Comparison of ENCODE assay signal across 17 cellular contexts in the genomic region with DNA sequence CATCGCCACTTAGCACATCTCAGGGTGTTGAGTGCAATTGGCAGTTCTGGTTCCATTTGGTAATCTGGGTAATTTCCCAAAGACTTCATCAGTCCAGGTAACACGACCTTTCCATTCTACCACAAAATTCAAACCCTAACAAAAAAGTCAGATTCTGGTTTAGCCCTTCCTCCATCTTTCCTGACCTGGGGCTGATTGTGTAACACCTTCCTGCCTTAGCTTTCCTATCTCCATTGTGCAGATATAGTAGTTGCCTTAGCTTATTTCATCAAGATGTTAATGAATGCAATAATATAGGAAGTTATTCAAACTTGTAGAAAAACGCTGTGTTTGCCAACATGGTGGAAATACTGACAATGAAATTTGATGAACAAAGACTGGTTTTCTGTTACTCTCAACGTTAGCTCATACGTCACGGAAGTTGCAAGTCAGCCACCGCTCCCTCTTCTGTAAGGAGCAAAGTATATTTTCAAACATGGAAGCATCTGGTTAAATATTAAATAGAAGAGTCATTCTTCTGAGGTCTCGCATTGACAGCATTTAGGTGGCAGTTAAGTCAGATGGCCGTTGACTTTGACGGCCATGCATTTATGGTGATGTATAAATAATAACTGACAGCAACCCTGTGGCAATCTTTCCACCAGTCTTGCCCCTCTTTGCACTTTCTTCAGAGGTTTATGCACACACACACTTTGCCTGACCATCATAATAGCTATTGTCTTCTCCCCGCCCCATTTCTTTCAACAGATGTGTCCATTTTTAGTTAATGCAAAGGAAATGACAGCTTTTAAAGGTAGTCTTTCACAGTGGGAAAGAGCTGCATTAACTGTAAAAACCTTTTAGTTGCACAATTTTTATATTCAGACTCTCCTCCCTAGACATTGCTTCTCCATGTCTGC.
DNase-seq lines count a peak whose midpoint lies in the region; ATAC-seq, FAIRE-seq and TF ChIP-seq lines count a peak whose summit lies in the region.
"Had no signal": no experiment of that assay in that cellular context is flagged by ENCODE, and none has a peak within 500 bp of the region (broad histone marks: within the 10 kb centered on the region; RNA-seq: fewer than 3 reads in every experiment).

No MANE protein-coding gene starts in this region.

- no TSS peak for BruUV-seq in PC-9 (replicated peaks; lab: Mats Ljungman, UMichigan)

- ATAC-seq in natural killer cell treated with Interleukin-12 subunit alpha and Interleukin-12 subunit beta and Interleukin-15 and Interleukin-18, amount 100 ng/mL, for 72 hours = no peak
- ATAC-seq in HG02938 (IDR thresholded peaks at IDR 0.05; ENCODE audit: unreplicated experiment) = no peak
- ATAC-seq: A549; CD8-positive, alpha-beta T cell had no signal

- H2AFZ ChIP-seq in PC-9 = no peak overlapping the region

- no peaks in the 10 kb centered on the region for H3F3A ChIP-seq in PC-9 (ENCODE audit: insufficient read depth, low read depth)

- no peak for TF ChIP-seq CTCF in colonic mucosa (IDR thresholded peaks at IDR 0.05)
- no peak for TF ChIP-seq CTCF in PC-9 (conservative IDR thresholded peaks at IDR 0.05)

- POLR2A ChIA-PET in PC-9 (lab: Charles Lee; ENCODE audit: unreplicated experiment) = no interaction called here

- FAIRE-seq in small intestine (lab: Jason Lieb, UNC) = no peak
- FAIRE-seq: A549, D721Med, H1 had no signal

- peak overlapping the region; percentile 17 to 99 (median 94) for H3K27ac Mint-ChIP-seq in immature natural killer cell
- H3K27ac Mint-ChIP-seq in natural killer cell treated with Interleukin-12 subunit alpha and Interleukin-12 subunit beta and Interleukin-15 and Interleukin-18, amount 100 ng/mL, for 72 hours = no peak overlapping the region
- H3K27ac Mint-ChIP-seq: CD8-positive, alpha-beta T cell; IgD-negative memory B cell had no signal

- peaks cover 2 to 37% (median 12%) of the 10 kb centered on the region in 6 donors for H3K9me3 Mint-ChIP-seq in immature natural killer cell
- peaks cover 23% of the 10 kb centered on the region for H3K9me3 Mint-ChIP-seq in natural killer cell treated with Interleukin-12 subunit alpha and Interleukin-12 subunit beta and Interleukin-15 and Interleukin-18, amount 100 ng/mL, for 72 hours

- H3K4me1 ChIP-seq in colonic mucosa (no peaks in the 10 kb centered on the region), small intestine (ENCODE audit: control insufficient read depth in 2 of 2, insufficient read depth in 1 of 2, low read depth in 1 of 2, low read length in 1 of 2) (peaks cover 0 to 9% of the 10 kb centered on the region in 2 donors), PC-9 (replicated peaks; ENCODE audit: insufficient read depth) (no peaks in the 10 kb centered on the region)
- H3K4me1 ChIP-seq: A549, BE2C, HAP-1 had no signal

- peaks cover 0 to 2% (median 1%) of the 10 kb centered on the region in 3 donors for H3K27me3 Mint-ChIP-seq in immature natural killer cell (ENCODE audit: low read depth in 3 of 3)
- no peaks in the 10 kb centered on the region for H3K27me3 Mint-ChIP-seq in natural killer cell treated with Interleukin-12 subunit alpha and Interleukin-12 subunit beta and Interleukin-15 and Interleukin-18, amount 100 ng/mL, for 72 hours
- H3K27me3 Mint-ChIP-seq: IgD-negative memory B cell had no signal

- WGBS in small intestine, 3 donors = 36 to 64% (median 54%) methylated on average over 11 of the region's 11 CpGs

- no peaks in the 10 kb centered on the region for H3K79me2 ChIP-seq in PC-9 (ENCODE audit: low read depth)

- intact Hi-C loops in colonic mucosa (cut with DNase I) (no loop called here), PC-9 (cut with micrococcal nuclease; ENCODE audit: unreplicated experiment) (no loop called here)

- H3K27ac ChIP-seq in colonic mucosa (peak overlapping the region; percentile 41), small intestine (ENCODE audit: low read depth in 1 of 2, low read length in 1 of 2) (peak overlapping the region; percentile 19 to 43), PC-9 (no peak overlapping the region)
- H3K27ac ChIP-seq: A549, C4-2B had no signal

- H3K9me3 ChIP-seq in colonic mucosa (no peaks in the 10 kb centered on the region), small intestine (ENCODE audit: control insufficient read depth, low read depth) (no peaks in the 10 kb centered on the region), PC-9 (ENCODE audit: insufficient read depth, low read depth) (peaks cover 6% of the 10 kb centered on the region; the same call in 1 of the 2 replicates)
- H3K9me3 ChIP-seq: BE2C, HAP-1 had no signal

- H3K36me3 Mint-ChIP-seq in immature natural killer cell = peaks cover 13 to 16% (median 16%) of the 10 kb centered on the region in 3 donors
- peaks cover 45% of the 10 kb centered on the region for H3K36me3 Mint-ChIP-seq in natural killer cell treated with Interleukin-12 subunit alpha and Interleukin-12 subunit beta and Interleukin-15 and Interleukin-18, amount 100 ng/mL, for 72 hours

- DNase-seq in colonic mucosa (peak; percentile 39), immature natural killer cell (no peak), small intestine (peak; percentile 82), PC-9 (no peak), NCI-H524 treated with DMSO at 0.1 percent for 48 hours (lab: John Stamatoyannopoulos, UW) (no peak)
- DNase-seq in natural killer cell treated with Interleukin-12 subunit alpha and Interleukin-12 subunit beta and Interleukin-15 and Interleukin-18, amount 100 ng/mL, for 72 hours (ENCODE audit: low spot score) = no peak
- DNase-seq: BE2C; CD8-positive, alpha-beta T cell; COR-L47; DMS153 had no signal

- CTCF ChIA-PET in PC-9 (lab: Charles Lee) = no interaction called here

- H3K9me2 ChIP-seq in PC-9 (ENCODE audit: insufficient read depth) = no peaks in the 10 kb centered on the region

- H3K9ac ChIP-seq in colonic mucosa (ENCODE audit: low read depth in 2 of 2, low read length in 2 of 2) = no peak overlapping the region

- H3K4me3 ChIP-seq in colonic mucosa = no peak overlapping the region
- H3K4me3 ChIP-seq in small intestine (ENCODE audit: low read depth in 1 of 2, low read length in 2 of 2) = no peak overlapping the region
- no peak overlapping the region for H3K4me3 ChIP-seq in PC-9
- H3K4me3 ChIP-seq: A549, HAP-1 had no signal

- H3K27me3 ChIP-seq in colonic mucosa (no peaks in the 10 kb centered on the region), small intestine (ENCODE audit: control insufficient read depth in 2 of 2, insufficient read depth in 2 of 2, low read length in 2 of 2) (no peaks in the 10 kb centered on the region), PC-9 (ENCODE audit: insufficient read depth, low read depth) (peaks cover 24% of the 10 kb centered on the region)
- H3K27me3 ChIP-seq: BE2C had no signal

- H3K36me3 ChIP-seq in colonic mucosa = no peaks in the 10 kb centered on the region
- no peaks in the 10 kb centered on the region for H3K36me3 ChIP-seq in small intestine (ENCODE audit: control insufficient read depth in 2 of 2, insufficient read depth in 2 of 2, low read length in 2 of 2)
- H3K36me3 ChIP-seq in PC-9 (ENCODE audit: low read depth) = no peaks in the 10 kb centered on the region
- H3K36me3 ChIP-seq: BE2C, HAP-1 had no signal

- no peak overlapping the region for H3K4me2 ChIP-seq in PC-9
- H3K4me2 ChIP-seq: A549 had no signal

- peak overlapping the region in 3 of 5 donors; percentile 21 to 53 (median 42) for H3K4me3 Mint-ChIP-seq in immature natural killer cell
- H3K4me3 Mint-ChIP-seq in natural killer cell treated with Interleukin-12 subunit alpha and Interleukin-12 subunit beta and Interleukin-15 and Interleukin-18, amount 100 ng/mL, for 72 hours = peak overlapping the region; percentile 13
- H3K4me3 Mint-ChIP-seq: CD8-positive, alpha-beta T cell had no signal

- H3K4me1 Mint-ChIP-seq in immature natural killer cell = peaks cover 61 to 62% of the 10 kb centered on the region in 2 donors
- H3K4me1 Mint-ChIP-seq in natural killer cell treated with Interleukin-12 subunit alpha and Interleukin-12 subunit beta and Interleukin-15 and Interleukin-18, amount 100 ng/mL, for 72 hours (ENCODE audit: low read depth in 2 of 2) = peaks cover 44 to 61% of the 10 kb centered on the region in 2 donors
- H3K4me1 Mint-ChIP-seq: IgD-negative memory B cell had no signal

- H4K20me1 ChIP-seq in PC-9 (ENCODE audit: insufficient read depth) = no peaks in the 10 kb centered on the region

Comparison
In these comparisons a context has a peak if more than half of its experiments do, and no peak if none do; other contexts are left out.
1. DNase-seq: peak in colonic mucosa (single experiment) and small intestine (single experiment); none in immature natural killer cell (0 of 3), natural killer cell treated with Interleukin-12 subunit alpha and Interleukin-12 subunit beta and Interleukin-15 and Interleukin-18, amount 100 ng/mL, for 72 hours (single experiment), PC-9 (0 of 2) and NCI-H524 treated with DMSO at 0.1 percent for 48 hours (single experiment).
2. H3K27ac Mint-ChIP-seq: peak in immature natural killer cell (6 of 6); none in natural killer cell treated with Interleukin-12 subunit alpha and Interleukin-12 subunit beta and Interleukin-15 and Interleukin-18, amount 100 ng/mL, for 72 hours (0 of 2).